ENCODE assay signal across 28 cellular contexts in genomic region chr3:46824561-46824960, GRCh38. TPM values are rescaled to one million over a fixed set of nuclear protein-coding genes. Genes with fewer than 3 reads are reported as not detected.
"Had no signal": no experiment of that assay in that cellular context is flagged by ENCODE, and none has a peak within 500 bp of the region (broad histone marks: within the 10 kb centered on the region; RNA-seq: fewer than 3 reads in every experiment).

No MANE protein-coding gene starts in this region.

- DNase-seq: stimulated activated CD4-positive, alpha-beta T cell treated with anti-CD3 and anti-CD28 coated beads, Interleukin-2, amount 100 ng/mL, for 48 hours; stimulated activated CD4-positive, alpha-beta T cell treated with anti-CD3 and anti-CD28 coated beads, Interleukin-4, amount 100 ng/mL, for 1 hour; stimulated activated CD4-positive, alpha-beta T cell treated with anti-CD3 and anti-CD28 coated beads, Interleukin-4, amount 100 ng/mL, for 24 hours; stimulated activated CD4-positive, alpha-beta T cell treated with anti-CD3 and anti-CD28 coated beads, Interleukin-4, amount 100 ng/mL, for 4 hours; stimulated activated CD8-positive, alpha-beta memory T cell treated with anti-CD3 and anti-CD28 coated beads, Interleukin-4, amount 100 ng/mL, for 48 hours; stimulated activated naive B cell treated with anti-CD40 and anti-IgM and Interleukin-4, amounts not matched to agents 10 μg/mL and 1 μg/mL and 100 μg/mL, for 72 hours; stimulated activated naive CD4-positive, alpha-beta T cell; stimulated activated naive CD4-positive, alpha-beta T cell treated with Interleukin-2 at 50 U/mL for 16 hours; stimulated activated naive CD8-positive, alpha-beta T cell treated with anti-CD3 and anti-CD28 coated beads, Interleukin-15, amount 100 ng/mL, for 72 hours; stimulated activated naive CD8-positive, alpha-beta T cell treated with anti-CD3 and anti-CD28 coated beads, Interleukin-15, Interleukin-2, amounts not matched to agents 100 U/mL and 50 U/mL, for 24 hours; stomach; substantia nigra; testis; thyroid gland; tibial artery; transverse colon; trophoblast cell; upper lobe of left lung; upper lobe of right lung; uterus had no signal

- H3K4me1 Mint-ChIP-seq: stimulated activated memory B cell treated with anti-CD40 and anti-IgM and Interleukin-4, amounts not matched to agents 10 μg/mL and 1 μg/mL and 100 μg/mL, for 72 hours; stimulated activated naive B cell treated with anti-CD40 and anti-IgM and Interleukin-4, amounts not matched to agents 10 μg/mL and 1 μg/mL and 100 μg/mL, for 72 hours had no signal

- H3K9me3 Mint-ChIP-seq: type B pancreatic cell had no signal

- H3K27me3 ChIP-seq: stomach, suprapubic skin, testis, thyroid gland, tibial artery, tibial nerve, transverse colon, upper lobe of left lung, upper lobe of right lung, uterus, vagina had no signal

- H3K36me3 Mint-ChIP-seq: stimulated activated effector memory CD8-positive, alpha-beta T cell treated with anti-CD3 and anti-CD28 coated beads, Interleukin-12 subunit alpha, Interleukin-12 subunit beta, amount 100 ng/mL, for 72 hours; type B pancreatic cell had no signal

- H3K36me3 ChIP-seq: stomach, suprapubic skin, thoracic aorta, thyroid gland, tibial artery, transverse colon, upper lobe of left lung, upper lobe of right lung, uterus, vagina had no signal

- H3K4me1 ChIP-seq: stomach, suprapubic skin, testis, thyroid gland, tibial artery, tibial nerve, transverse colon, upper lobe of left lung, upper lobe of right lung, uterus, vagina had no signal

- H3K27ac Mint-ChIP-seq: stimulated activated effector memory CD8-positive, alpha-beta T cell treated with anti-CD3 and anti-CD28 coated beads, Interleukin-12 subunit alpha, Interleukin-12 subunit beta, amount 100 ng/mL, for 72 hours; stimulated activated memory B cell treated with anti-CD40 and anti-IgM and Interleukin-4, amounts not matched to agents 10 μg/mL and 1 μg/mL and 100 μg/mL, for 72 hours; stimulated activated naive B cell treated with anti-CD40 and anti-IgM and Interleukin-4, amounts not matched to agents 10 μg/mL and 1 μg/mL and 100 μg/mL, for 72 hours; stimulated activated naive CD8-positive, alpha-beta T cell treated with anti-CD3 and anti-CD28 coated beads, Interleukin-15, amount 100 ng/mL, for 72 hours; stimulated activated naive CD8-positive, alpha-beta T cell treated with anti-CD3 and anti-CD28 coated beads, Interleukin-15, Interleukin-2, amounts not matched to agents 100 ng/mL and 50 ng/mL, for 24 hours; type B pancreatic cell had no signal

- H3K27me3 Mint-ChIP-seq: type B pancreatic cell had no signal

- H3K9me3 ChIP-seq: testis, thyroid gland, tibial artery, upper lobe of right lung, uterus, vagina had no signal

- H3K4me3 Mint-ChIP-seq: stimulated activated effector memory CD8-positive, alpha-beta T cell treated with anti-CD3 and anti-CD28 coated beads, Interleukin-12 subunit alpha, Interleukin-12 subunit beta, amount 100 ng/mL, for 72 hours; stimulated activated memory B cell treated with anti-CD40 and anti-IgM and Interleukin-4, amounts not matched to agents 10 μg/mL and 1 μg/mL and 100 μg/mL, for 72 hours; stimulated activated naive B cell treated with anti-CD40 and anti-IgM and Interleukin-4, amounts not matched to agents 10 μg/mL and 1 μg/mL and 100 μg/mL, for 72 hours; stimulated activated naive CD8-positive, alpha-beta T cell treated with anti-CD3 and anti-CD28 coated beads, Interleukin-15, amount 100 ng/mL, for 72 hours; stimulated activated naive CD8-positive, alpha-beta T cell treated with anti-CD3 and anti-CD28 coated beads, Interleukin-15, Interleukin-2, amounts not matched to agents 100 ng/mL and 50 ng/mL, for 24 hours; type B pancreatic cell had no signal

- H3K4me3 ChIP-seq: stomach, suprapubic skin, testis, thoracic aorta, thyroid gland, tibial artery, tibial nerve, transverse colon, upper lobe of left lung, upper lobe of right lung, uterus, vagina had no signal

- H3K27ac ChIP-seq: stomach, suprapubic skin, testis, thoracic aorta, thyroid gland, tibial artery, tibial nerve, transverse colon, upper lobe of left lung, upper lobe of right lung, uterus, vagina had no signal

RNA-seq across cellular contexts. Expression of gene MYL3, which starts 38.7 kb away (rescaled TPM):
- total RNA-seq: vagina had no signal
